Comparison of ENCODE assay signal across 8 cellular contexts in genomic region chr12:6662602-6662905, GRCh38. TPM values are rescaled to one million over a fixed set of nuclear protein-coding genes. Genes with fewer than 3 reads are reported as not detected.
A peak's percentile ranks its signal among the peaks of the same experiment; 100 is the strongest.
DNase-seq lines count a peak whose midpoint lies in the region; ATAC-seq and TF ChIP-seq lines count a peak whose summit lies in the region.

No MANE protein-coding gene starts in this region.

- H3K4me3 ChIP-seq in GM12865 (ENCODE audit: low read depth, low read length), result peak overlapping the region; percentile 100
- peak overlapping the region; percentile 96 for H3K4me3 ChIP-seq in astrocyte of the spinal cord (ENCODE audit: low read depth, low read length)
- H3K4me3 ChIP-seq in kidney epithelial cell (ENCODE audit: low read depth, low read length), result peak overlapping the region; percentile 95

- peak overlapping the region; percentile 79 for H3K27ac ChIP-seq in temporal lobe (ENCODE audit: low read depth, low read length)

- H3K27me3 ChIP-seq in kidney epithelial cell (ENCODE audit: control insufficient read depth, insufficient read depth, low read length), result no peaks in the 10 kb centered on the region

- in situ Hi-C loops in astrocyte of the spinal cord (cut with HindIII; ENCODE audit: low sequenced_read_pairs), result no loop called here

- no peaks in the 10 kb centered on the region for H3K36me3 ChIP-seq in kidney epithelial cell (ENCODE audit: control insufficient read depth, insufficient read depth, low read length)

- TF ChIP-seq CTCF in GM12865 (IDR thresholded peaks at IDR 0.05; ENCODE audit: insufficient read depth, low read depth, low read length, missing control alignments) (no peak), astrocyte of the spinal cord (IDR thresholded peaks at IDR 0.05; ENCODE audit: low read depth, low read length) (no peak), kidney epithelial cell (IDR thresholded peaks at IDR 0.05; ENCODE audit: insufficient read depth, low read length, poor library complexity, severe bottlenecking) (no peak)

- DNase-seq in GM12865 (ENCODE audit: low read depth), result no peak
- DNase-seq in astrocyte of the spinal cord (ENCODE audit: low read depth, low spot score), result no peak
- no peak for DNase-seq in kidney epithelial cell (ENCODE audit: low read depth)
- DNase-seq in DMS114 treated with DMSO at 0.1 percent for 48 hours (lab: John Stamatoyannopoulos, UW; ENCODE audit: unreplicated experiment), result no peak
- no peak for DNase-seq in cerebellar cortex (ENCODE audit: low spot score)
- DNase-seq in stimulated activated naive CD4-positive, alpha-beta T cell treated with Interleukin-2 at 50 U/mL for 16 hours (lab: John Stamatoyannopoulos, UW), result no peak

- ATAC-seq in HG03457 (IDR thresholded peaks at IDR 0.05; ENCODE audit: unreplicated experiment), result peak; percentile 11

RNA-seq across cellular contexts. Expression of gene ING4, which starts 0.4 kb away (rescaled TPM):
- 31.8 and 34.1 TPM in 2 replicates for total RNA-seq in kidney epithelial cell
- 83.1 TPM for total RNA-seq in temporal lobe

RNA-seq across cellular contexts. Expression of gene ACRBP, which starts 15.3 kb away (rescaled TPM):
- 0.75 and 0.89 TPM in 2 replicates for total RNA-seq in kidney epithelial cell
- total RNA-seq in temporal lobe, result 0.25 TPM

RNA-seq across cellular contexts. Expression of gene ZNF384, which starts 26.6 kb away (rescaled TPM):
- total RNA-seq in kidney epithelial cell, result 34.0 and 36.6 TPM in 2 replicates
- 21.4 TPM for total RNA-seq in temporal lobe

RNA-seq across cellular contexts. Expression of gene LPAR5, which starts 26.8 kb away (rescaled TPM):
- total RNA-seq in kidney epithelial cell (3.8 and 5.2 TPM in 2 replicates), temporal lobe (0.49 TPM)

RNA-seq across cellular contexts. Expression of gene PIANP, which starts 38.1 kb away (rescaled TPM):
- total RNA-seq in kidney epithelial cell, result 0.07 and 0.13 TPM in 2 replicates
- 3.4 TPM for total RNA-seq in temporal lobe
